Comparison of ENCODE assay signal across 1 cellular context in the genomic region with DNA sequence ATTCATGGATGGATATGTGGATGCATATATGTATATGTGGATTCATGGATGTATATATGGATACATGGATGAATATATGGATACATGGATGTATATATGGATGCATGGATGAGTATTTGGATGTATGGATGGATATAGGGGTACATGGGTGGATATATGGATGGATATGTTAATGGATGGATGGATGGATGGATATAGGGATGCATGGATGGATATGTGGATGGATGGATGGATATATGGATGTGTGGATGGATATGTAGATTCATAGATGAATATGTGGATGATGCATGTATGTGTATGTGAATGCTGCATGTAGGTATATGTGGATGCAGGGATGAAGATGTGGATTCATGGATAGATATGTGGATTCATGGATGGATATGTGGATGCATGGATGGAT.
TF ChIP-seq lines count a peak whose summit lies in the region.

No MANE protein-coding gene starts in this region.

TF ChIP-seq in GM12878, 131 proteins besides CTCF, POLR2A, EP300 and RAD21 (continued from another document):
- TF ChIP-seq PKNOX1 (IDR thresholded peaks at IDR 0.05) (no peak), USF2 (IDR thresholded peaks at IDR 0.05; ENCODE audit: borderline replicate concordance, low read depth, low read length) (no peak), RB1 (IDR thresholded peaks at IDR 0.05; ENCODE audit: borderline replicate concordance) (no peak), ZNF384 (IDR thresholded peaks at IDR 0.05; ENCODE audit: borderline replicate concordance, low read depth, low read length) (no peak), SREBF2 (IDR thresholded peaks at IDR 0.05; ENCODE audit: low read length) (no peak), NBN (IDR thresholded peaks at IDR 0.05) (no peak)
- TF ChIP-seq, protein P1, sequence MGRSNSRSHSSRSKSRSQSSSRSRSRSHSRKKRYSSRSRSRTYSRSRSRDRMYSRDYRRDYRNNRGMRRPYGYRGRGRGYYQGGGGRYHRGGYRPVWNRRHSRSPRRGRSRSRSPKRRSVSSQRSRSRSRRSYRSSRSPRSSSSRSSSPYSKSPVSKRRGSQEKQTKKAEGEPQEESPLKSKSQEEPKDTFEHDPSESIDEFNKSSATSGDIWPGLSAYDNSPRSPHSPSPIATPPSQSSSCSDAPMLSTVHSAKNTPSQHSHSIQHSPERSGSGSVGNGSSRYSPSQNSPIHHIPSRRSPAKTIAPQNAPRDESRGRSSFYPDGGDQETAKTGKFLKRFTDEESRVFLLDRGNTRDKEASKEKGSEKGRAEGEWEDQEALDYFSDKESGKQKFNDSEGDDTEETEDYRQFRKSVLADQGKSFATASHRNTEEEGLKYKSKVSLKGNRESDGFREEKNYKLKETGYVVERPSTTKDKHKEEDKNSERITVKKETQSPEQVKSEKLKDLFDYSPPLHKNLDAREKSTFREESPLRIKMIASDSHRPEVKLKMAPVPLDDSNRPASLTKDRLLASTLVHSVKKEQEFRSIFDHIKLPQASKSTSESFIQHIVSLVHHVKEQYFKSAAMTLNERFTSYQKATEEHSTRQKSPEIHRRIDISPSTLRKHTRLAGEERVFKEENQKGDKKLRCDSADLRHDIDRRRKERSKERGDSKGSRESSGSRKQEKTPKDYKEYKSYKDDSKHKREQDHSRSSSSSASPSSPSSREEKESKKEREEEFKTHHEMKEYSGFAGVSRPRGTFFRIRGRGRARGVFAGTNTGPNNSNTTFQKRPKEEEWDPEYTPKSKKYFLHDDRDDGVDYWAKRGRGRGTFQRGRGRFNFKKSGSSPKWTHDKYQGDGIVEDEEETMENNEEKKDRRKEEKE (IDR thresholded peaks at IDR 0.05), result no peak
